ENCODE assay signal across 28 cellular contexts in genomic region chr9:73655831-73656230, GRCh38.
"Had no signal": no experiment of that assay in that cellular context is flagged by ENCODE, and none has a peak within 500 bp of the region (broad histone marks: within the 10 kb centered on the region; RNA-seq: fewer than 3 reads in every experiment).

No MANE protein-coding gene starts in this region.

- H3K27me3 ChIP-seq: neural progenitor cell, ovary, spleen, thyroid gland, tibial nerve, upper lobe of left lung, vagina had no signal

- H2AFZ ChIP-seq: neural progenitor cell, parathyroid adenoma had no signal

- H3K4me1 ChIP-seq: parathyroid adenoma, psoas muscle, spleen, thyroid gland, upper lobe of left lung, vagina had no signal

- H3K79me2 ChIP-seq: parathyroid adenoma had no signal

- H3K27ac ChIP-seq: neural progenitor cell, ovary, parathyroid adenoma, psoas muscle, skin epidermis, spleen, thoracic aorta, thyroid gland, tibial nerve, upper lobe of left lung, vagina had no signal

- FAIRE-seq: urothelium cell line had no signal

- H3K9me3 ChIP-seq: ovary, psoas muscle, spleen, thoracic aorta, thyroid gland, tibial nerve, upper lobe of left lung, vagina had no signal

- H3K9ac ChIP-seq: neural progenitor cell, parathyroid adenoma had no signal

- ATAC-seq: naive thymus-derived CD8-positive, alpha-beta T cell; psoas muscle; right cardiac atrium; sciatic nerve; stimulated activated memory B cell treated with anti-CD40 and anti-IgM and Interleukin-4, amounts not matched to agents 10 μg/mL and 1 μg/mL and 100 μg/mL, for 72 hours; stimulated activated naive CD8-positive, alpha-beta T cell treated with anti-CD3 and anti-CD28 coated beads, Interleukin-15, amount 100 ng/mL, for 72 hours; stimulated activated naive CD8-positive, alpha-beta T cell treated with anti-CD3 and anti-CD28 coated beads, Interleukin-15, Interleukin-2, amounts not matched to agents 100 U/mL and 50 U/mL, for 24 hours had no signal

- H3K4me3 ChIP-seq: neural progenitor cell, ovary, psoas muscle, skin epidermis, smooth muscle cell, spleen, thoracic aorta, thyroid gland, tibial nerve, upper lobe of left lung, vagina had no signal

- DNase-seq: naive thymus-derived CD8-positive, alpha-beta T cell; occipital lobe; ovary; posterior cingulate gyrus; psoas muscle; right cardiac atrium; spleen; stimulated activated CD4-positive, alpha-beta T cell treated with anti-CD3 and anti-CD28 coated beads, Interleukin-12 subunit alpha, Interleukin-12 subunit beta, amount 100 ng/mL, for 4 hours; stimulated activated CD4-positive, alpha-beta T cell treated with anti-CD3 and anti-CD28 coated beads, Interleukin-1b, Interleukin-23, amount 100 ng/mL, for 48 hours; stimulated activated CD4-positive, alpha-beta T cell treated with anti-CD3 and anti-CD28 coated beads, Interleukin-4, amount 100 ng/mL, for 1 hour; stimulated activated CD4-positive, alpha-beta T cell treated with anti-CD3 and anti-CD28 coated beads, Interleukin-4, amount 100 ng/mL, for 4 hours; stimulated activated CD8-positive, alpha-beta memory T cell treated with anti-CD3 and anti-CD28 coated beads, Interleukin-4, amount 100 ng/mL, for 48 hours; stimulated activated naive CD4-positive, alpha-beta T cell; stimulated activated naive CD8-positive, alpha-beta T cell treated with anti-CD3 and anti-CD28 coated beads, Interleukin-15, amount 100 ng/mL, for 72 hours; stimulated activated naive CD8-positive, alpha-beta T cell treated with anti-CD3 and anti-CD28 coated beads, Interleukin-15, Interleukin-2, amounts not matched to agents 100 U/mL and 50 U/mL, for 24 hours; thyroid gland; trophoblast cell; upper lobe of left lung had no signal

- H3K4me2 ChIP-seq: neural progenitor cell, smooth muscle cell had no signal

- H3K36me3 ChIP-seq: neural progenitor cell, ovary, spleen, thoracic aorta, thyroid gland, tibial nerve, upper lobe of left lung, vagina had no signal
